ENCODE assay signal across 1 cellular context in the genomic region with DNA sequence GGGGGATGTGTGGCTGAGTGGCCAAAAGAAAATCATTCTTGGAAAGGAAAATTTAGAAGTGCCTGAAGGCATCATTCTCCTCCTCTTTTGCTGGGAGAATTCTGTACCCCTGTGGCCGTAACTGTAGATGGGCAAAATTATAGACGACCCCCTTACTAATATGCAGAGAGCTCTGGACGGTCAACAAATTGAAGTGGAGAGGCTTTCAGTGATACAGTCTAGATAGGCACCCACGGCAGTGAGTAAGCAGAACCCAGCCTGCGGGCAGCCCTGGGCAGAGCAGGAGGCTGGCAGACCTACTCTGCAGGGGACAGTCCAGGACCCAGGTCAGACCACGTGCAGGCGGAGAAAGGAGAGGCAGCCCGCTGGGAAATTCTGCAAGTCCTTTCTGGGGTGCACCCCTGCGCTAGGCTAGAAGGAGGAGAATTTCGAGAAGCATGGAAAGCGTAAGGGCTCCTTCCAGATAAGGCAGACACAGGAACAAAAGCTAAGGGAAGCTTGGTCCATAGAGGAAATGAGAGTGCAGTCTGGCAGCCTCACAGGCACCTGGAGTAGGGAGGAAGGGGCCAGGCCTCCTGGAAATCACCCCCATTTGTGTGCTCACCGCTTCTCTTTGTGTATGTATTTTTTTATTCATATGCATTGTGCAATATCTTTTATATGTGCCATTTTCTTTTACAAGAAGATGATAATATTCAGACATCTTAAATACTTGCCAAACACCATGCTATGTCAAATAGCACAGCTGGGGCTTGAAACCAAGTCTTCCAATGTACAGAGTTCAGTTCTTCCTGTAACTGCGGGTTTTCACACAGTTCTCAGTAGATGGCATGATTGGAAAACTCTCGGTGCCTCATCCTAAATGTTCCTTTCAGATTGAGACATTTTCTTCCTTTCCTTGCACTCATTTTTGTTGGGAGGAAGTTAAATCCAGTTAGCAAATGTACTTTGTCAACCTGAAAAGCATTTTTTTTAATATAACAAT.
TF ChIP-seq lines count a peak whose summit lies in the region.

No MANE protein-coding gene starts in this region.

TF ChIP-seq in HepG2, 621 proteins besides CTCF, POLR2A, EP300 and RAD21 (continued from another document):
- TF ChIP-seq, protein P1, sequence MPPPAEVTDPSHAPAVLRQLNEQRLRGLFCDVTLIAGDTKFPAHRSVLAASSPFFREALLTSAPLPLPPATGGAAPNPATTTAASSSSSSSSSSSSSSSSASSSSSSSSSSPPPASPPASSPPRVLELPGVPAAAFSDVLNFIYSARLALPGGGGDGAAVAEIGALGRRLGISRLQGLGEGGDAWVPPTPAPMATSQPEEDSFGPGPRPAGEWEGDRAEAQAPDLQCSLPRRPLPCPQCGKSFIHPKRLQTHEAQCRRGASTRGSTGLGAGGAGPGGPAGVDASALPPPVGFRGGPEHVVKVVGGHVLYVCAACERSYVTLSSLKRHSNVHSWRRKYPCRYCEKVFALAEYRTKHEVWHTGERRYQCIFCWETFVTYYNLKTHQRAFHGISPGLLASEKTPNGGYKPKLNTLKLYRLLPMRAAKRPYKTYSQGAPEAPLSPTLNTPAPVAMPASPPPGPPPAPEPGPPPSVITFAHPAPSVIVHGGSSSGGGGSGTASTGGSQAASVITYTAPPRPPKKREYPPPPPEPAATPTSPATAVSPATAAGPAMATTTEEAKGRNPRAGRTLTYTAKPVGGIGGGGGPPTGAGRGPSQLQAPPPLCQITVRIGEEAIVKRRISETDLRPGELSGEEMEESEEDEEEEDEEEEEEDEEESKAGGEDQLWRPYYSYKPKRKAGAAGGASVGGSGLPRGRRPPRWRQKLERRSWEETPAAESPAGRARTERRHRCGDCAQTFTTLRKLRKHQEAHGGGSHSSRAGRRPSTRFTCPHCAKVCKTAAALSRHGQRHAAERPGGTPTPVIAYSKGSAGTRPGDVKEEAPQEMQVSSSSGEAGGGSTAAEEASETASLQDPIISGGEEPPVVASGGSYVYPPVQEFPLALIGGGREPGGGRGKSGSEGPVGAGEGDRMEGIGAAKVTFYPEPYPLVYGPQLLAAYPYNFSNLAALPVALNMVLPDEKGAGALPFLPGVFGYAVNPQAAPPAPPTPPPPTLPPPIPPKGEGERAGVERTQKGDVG (CRISPR knock-in tag; IDR thresholded peaks at IDR 0.05; ENCODE audit: borderline replicate concordance) = no peak
